Comparison of ENCODE assay signal across 1 cellular context in genomic region chr14:23070262-23071129, GRCh38.
TF ChIP-seq lines count a peak whose summit lies in the region.

No MANE protein-coding gene starts in this region.

TF ChIP-seq in HepG2, 621 proteins besides CTCF, POLR2A, EP300 and RAD21 (continued from another document and continues in another):
- TF ChIP-seq ZBTB4 (CRISPR knock-in tag; IDR thresholded peaks at IDR 0.05; ENCODE audit: borderline replicate concordance) (no peak), ATM (IDR thresholded peaks at IDR 0.05; ENCODE audit: borderline replicate concordance) (no peak), MAX (IDR thresholded peaks at IDR 0.05) (0 out of 2 replicates have a peak, but pooled peaks have one; percentile 9), KDM2A (CRISPR knock-in tag; IDR thresholded peaks at IDR 0.05; ENCODE audit: borderline replicate concordance, low read depth) (no peak), THAP7 (CRISPR knock-in tag; IDR thresholded peaks at IDR 0.05) (no peak), IRF2 (CRISPR knock-in tag; IDR thresholded peaks at IDR 0.05) (0 out of 2 replicates have a peak, but pooled peaks have one; percentile 5), ZMYM2 (CRISPR knock-in tag; IDR thresholded peaks at IDR 0.05) (no peak), DMTF1 (CRISPR knock-in tag; IDR thresholded peaks at IDR 0.05) (no peak; the same call in 1 of the 2 replicates), PITX1 (CRISPR knock-in tag; IDR thresholded peaks at IDR 0.05) (no peak; the same call in 1 of the 2 replicates), PREB (CRISPR knock-in tag; IDR thresholded peaks at IDR 0.05) (no peak), ARID2 (CRISPR knock-in tag; IDR thresholded peaks at IDR 0.05; ENCODE audit: borderline replicate concordance) (no peak), CHCHD3 (CRISPR knock-in tag; IDR thresholded peaks at IDR 0.05) (no peak), ZNF230 (CRISPR knock-in tag; IDR thresholded peaks at IDR 0.05) (no peak), ZNF784 (CRISPR knock-in tag; IDR thresholded peaks at IDR 0.05; ENCODE audit: borderline replicate concordance) (peak; percentile 2; the same call in 1 of the 2 replicates), PBX2 (CRISPR knock-in tag; IDR thresholded peaks at IDR 0.05) (no peak), GTF3A (CRISPR knock-in tag; conservative IDR thresholded peaks at IDR 0.05) (no peak), ZBTB7A (CRISPR knock-in tag; IDR thresholded peaks at IDR 0.05) (no peak), ZNF530 (CRISPR knock-in tag; IDR thresholded peaks at IDR 0.05; ENCODE audit: low read depth) (peak; percentile 14; the same call in 1 of the 2 replicates), DNMT1 (CRISPR knock-in tag; IDR thresholded peaks at IDR 0.05) (no peak), ZNF7 (CRISPR knock-in tag; IDR thresholded peaks at IDR 0.05) (no peak), SMYD3 (CRISPR knock-in tag; IDR thresholded peaks at IDR 0.05) (no peak), ZNF407 (CRISPR knock-in tag; IDR thresholded peaks at IDR 0.05; ENCODE audit: not compliant biosample characterization) (peak; percentile 6), ZIK1 (CRISPR knock-in tag; IDR thresholded peaks at IDR 0.05; ENCODE audit: borderline replicate concordance, low read depth) (no peak), GATAD1 (CRISPR knock-in tag; IDR thresholded peaks at IDR 0.05) (no peak), E2F2 (CRISPR knock-in tag; IDR thresholded peaks at IDR 0.05; ENCODE audit: borderline replicate concordance) (no peak), ZMAT5 (CRISPR knock-in tag; IDR thresholded peaks at IDR 0.05; ENCODE audit: borderline replicate concordance, low read depth) (no peak), TCF7L2 (IDR thresholded peaks at IDR 0.05; ENCODE audit: low read depth, low read length) (no peak), ZNF317 (CRISPR knock-in tag; IDR thresholded peaks at IDR 0.05) (no peak), TFDP1 (CRISPR knock-in tag; IDR thresholded peaks at IDR 0.05; ENCODE audit: borderline replicate concordance) (0 out of 2 replicates have a peak, but pooled peaks have one; percentile 45), JUND (CRISPR knock-in tag; IDR thresholded peaks at IDR 0.05) (0 out of 2 replicates have a peak, but pooled peaks have one; percentile 23), ZNF446 (CRISPR knock-in tag; IDR thresholded peaks at IDR 0.05) (no peak; the same call in 1 of the 2 replicates), PRMT3 (CRISPR knock-in tag; IDR thresholded peaks at IDR 0.05; ENCODE audit: borderline replicate concordance, low read depth) (no peak), ZNF879 (CRISPR knock-in tag; IDR thresholded peaks at IDR 0.05) (no peak), SMAD9 (CRISPR knock-in tag; IDR thresholded peaks at IDR 0.05) (0 out of 2 replicates have a peak, but pooled peaks have one; percentile 8), ZNF546 (CRISPR knock-in tag; conservative IDR thresholded peaks at IDR 0.05) (no peak), FOXJ3 (CRISPR knock-in tag; IDR thresholded peaks at IDR 0.05; ENCODE audit: borderline replicate concordance) (no peak), HNRNPK (IDR thresholded peaks at IDR 0.05; ENCODE audit: low read depth, low read length, poor library complexity, severe bottlenecking) (peak; percentile 46), SMARCE1 (IDR thresholded peaks at IDR 0.05; ENCODE audit: borderline replicate concordance) (no peak), NR2F2 (IDR thresholded peaks at IDR 0.05; ENCODE audit: borderline replicate concordance, low read depth) (no peak), ZSCAN20 (CRISPR knock-in tag; IDR thresholded peaks at IDR 0.05; ENCODE audit: borderline replicate concordance) (no peak)
